1 cellular context compared by ENCODE assay signal in the genomic region with DNA sequence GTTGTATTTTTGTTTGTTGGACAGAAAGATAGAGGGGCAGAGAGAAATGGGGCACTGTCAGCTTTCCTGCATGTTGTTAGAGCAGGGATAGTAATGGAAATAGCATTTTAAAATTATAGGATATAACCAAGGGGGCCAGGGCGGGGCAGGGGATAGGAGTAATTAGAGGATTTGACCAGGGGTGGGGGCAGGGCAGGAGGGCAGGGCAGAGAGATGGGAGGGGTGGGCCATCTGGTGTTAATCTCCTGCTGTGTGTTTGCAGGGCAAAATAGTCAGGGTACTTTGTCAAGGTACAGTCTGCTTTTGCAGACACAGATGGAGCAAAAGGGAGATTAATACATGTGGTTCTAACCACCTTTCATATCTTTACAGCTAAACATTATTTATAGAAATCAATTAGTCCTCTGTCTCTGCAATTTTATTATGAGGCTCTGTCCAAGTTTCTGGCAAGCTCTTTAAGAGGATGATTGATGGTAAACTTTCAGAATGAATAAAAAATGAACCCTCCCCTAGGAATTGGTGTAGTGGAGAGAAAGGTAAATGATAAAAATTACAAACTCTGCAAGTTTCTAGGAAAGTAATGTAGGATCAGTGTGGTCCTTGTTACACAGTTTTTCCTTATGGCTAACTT.
TF ChIP-seq lines count a peak whose summit lies in the region.

No MANE protein-coding gene starts in this region.

TF ChIP-seq in GM23338, 12 proteins besides CTCF, POLR2A, EP300 and RAD21 (continued from another document):
- no peak for TF ChIP-seq REST (IDR thresholded peaks at IDR 0.05; ENCODE audit: unreplicated experiment)
- no peak for TF ChIP-seq ZNF331 (CRISPR knock-in tag; IDR thresholded peaks at IDR 0.05; ENCODE audit: low read depth)
- no peak for TF ChIP-seq JUNB (IDR thresholded peaks at IDR 0.05; ENCODE audit: unreplicated experiment)
- TF ChIP-seq ZNF462 (CRISPR knock-in tag; IDR thresholded peaks at IDR 0.05), result no peak
